Comparison of ENCODE assay signal across 1 cellular context in genomic region chr20:60115452-60115851, GRCh38.
TF ChIP-seq lines count a peak whose summit lies in the region.

No MANE protein-coding gene starts in this region.

TF ChIP-seq in GM23338, 12 proteins besides CTCF, POLR2A, EP300 and RAD21 (continued from another document):
- TF ChIP-seq ZNF462 (CRISPR knock-in tag; IDR thresholded peaks at IDR 0.05) (no peak), ZNF331 (CRISPR knock-in tag; IDR thresholded peaks at IDR 0.05; ENCODE audit: low read depth) (no peak), JUNB (IDR thresholded peaks at IDR 0.05; ENCODE audit: unreplicated experiment) (no peak), ZNF114 (CRISPR knock-in tag; IDR thresholded peaks at IDR 0.05) (no peak), ETS1 (IDR thresholded peaks at IDR 0.05) (no peak), POLR2AphosphoS5 (IDR thresholded peaks at IDR 0.05; ENCODE audit: low read depth) (no peak)
